In genomic region chr6:32355018-32355417, GRCh38 we compare ENCODE assay signal across 17 cellular contexts. TPM values are rescaled to one million over a fixed set of nuclear protein-coding genes. Genes with fewer than 3 reads are reported as not detected.
DNase-seq lines count a peak whose midpoint lies in the region; ATAC-seq and TF ChIP-seq lines count a peak whose summit lies in the region.
"Had no signal": no experiment of that assay in that cellular context is flagged by ENCODE, and none has a peak within 500 bp of the region (broad histone marks: within the 10 kb centered on the region; RNA-seq: fewer than 3 reads in every experiment).

No MANE protein-coding gene starts in this region.

- H3K27ac Mint-ChIP-seq in activated CD4-positive, alpha-beta T cell treated with anti-CD3 and anti-CD28 coated beads, Interleukin-2, amount 10 ng/mL, durations not matched to agents 24 days and 14 days = no peak overlapping the region
- no peak overlapping the region for H3K27ac Mint-ChIP-seq in activated T-helper 17 cell treated with anti-CD3 and anti-CD28 coated beads, Interleukin-2, amount 50 U/mL, for 72 hours
- H3K27ac Mint-ChIP-seq in CD14-positive monocyte = no peak overlapping the region
- H3K27ac Mint-ChIP-seq: CD4-positive, alpha-beta memory T cell; GM23338; HFFc6 had no signal

- ATAC-seq in activated T-helper 17 cell treated with anti-CD3 and anti-CD28 coated beads, Interleukin-2, amount 50 U/mL, for 72 hours (replicated peaks) = peak; percentile 31
- ATAC-seq: GM12878, GM23338 had no signal

- no peaks in the 10 kb centered on the region for H3K9me3 Mint-ChIP-seq in activated CD4-positive, alpha-beta T cell treated with anti-CD3 and anti-CD28 coated beads, Interleukin-2, amount 10 ng/mL, durations not matched to agents 24 days and 14 days
- H3K9me3 Mint-ChIP-seq in activated T-helper 17 cell treated with anti-CD3 and anti-CD28 coated beads, Interleukin-2, amount 50 U/mL, for 72 hours = no peaks in the 10 kb centered on the region
- peaks cover 0 to 4% (median 0%) of the 10 kb centered on the region in 7 donors for H3K9me3 Mint-ChIP-seq in CD14-positive monocyte
- H3K9me3 Mint-ChIP-seq: CD4-positive, alpha-beta memory T cell; GM23338; H9; HFFc6 had no signal

- H3K4me1 Mint-ChIP-seq in activated CD4-positive, alpha-beta T cell treated with anti-CD3 and anti-CD28 coated beads, Interleukin-2, amount 10 ng/mL, durations not matched to agents 24 days and 14 days = peaks cover 2% of the 10 kb centered on the region
- H3K4me1 Mint-ChIP-seq in activated T-helper 17 cell treated with anti-CD3 and anti-CD28 coated beads, Interleukin-2, amount 50 U/mL, for 72 hours = no peaks in the 10 kb centered on the region
- H3K4me1 Mint-ChIP-seq in CD14-positive monocyte = no peaks in the 10 kb centered on the region
- H3K4me1 Mint-ChIP-seq: CD4-positive, alpha-beta memory T cell; GM23338; H9 had no signal

- intact Hi-C loops in activated CD4-positive, alpha-beta T cell treated with anti-CD3 and anti-CD28 coated beads, Interleukin-2, amount 10 ng/mL, durations not matched to agents 24 days and 14 days (cut with micrococcal nuclease) = no loop called here
- intact Hi-C loops in CD14-positive monocyte (cut with micrococcal nuclease) = no loop called here

- H3K4me3 Mint-ChIP-seq in activated CD4-positive, alpha-beta T cell treated with anti-CD3 and anti-CD28 coated beads, Interleukin-2, amount 10 ng/mL, durations not matched to agents 24 days and 14 days = no peak overlapping the region
- no peak overlapping the region for H3K4me3 Mint-ChIP-seq in activated T-helper 17 cell treated with anti-CD3 and anti-CD28 coated beads, Interleukin-2, amount 50 U/mL, for 72 hours
- no peak overlapping the region for H3K4me3 Mint-ChIP-seq in CD14-positive monocyte
- H3K4me3 Mint-ChIP-seq: CD4-positive, alpha-beta memory T cell; GM23338; H9; HFFc6 had no signal

- no peak for TF ChIP-seq CTCF in CD14-positive monocyte (IDR thresholded peaks at IDR 0.05)

- H3K27me3 Mint-ChIP-seq in activated CD4-positive, alpha-beta T cell treated with anti-CD3 and anti-CD28 coated beads, Interleukin-2, amount 10 ng/mL, durations not matched to agents 24 days and 14 days = peaks cover 32% of the 10 kb centered on the region
- peaks cover 9% of the 10 kb centered on the region for H3K27me3 Mint-ChIP-seq in activated T-helper 17 cell treated with anti-CD3 and anti-CD28 coated beads, Interleukin-2, amount 50 U/mL, for 72 hours
- peaks cover 2 to 3% (median 3%) of the 10 kb centered on the region in 3 donors for H3K27me3 Mint-ChIP-seq in CD14-positive monocyte (ENCODE audit: low read depth in 3 of 3)

- H3K36me3 Mint-ChIP-seq in activated CD4-positive, alpha-beta T cell treated with anti-CD3 and anti-CD28 coated beads, Interleukin-2, amount 10 ng/mL, durations not matched to agents 24 days and 14 days (ENCODE audit: low read depth) = no peaks in the 10 kb centered on the region
- H3K36me3 Mint-ChIP-seq in activated T-helper 17 cell treated with anti-CD3 and anti-CD28 coated beads, Interleukin-2, amount 50 U/mL, for 72 hours (ENCODE audit: low read depth) = no peaks in the 10 kb centered on the region
- H3K36me3 Mint-ChIP-seq in CD14-positive monocyte = no peaks in the 10 kb centered on the region
- H3K36me3 Mint-ChIP-seq: CD4-positive, alpha-beta memory T cell had no signal

- peak; percentile 22 for DNase-seq in activated CD4-positive, alpha-beta T cell treated with anti-CD3 and anti-CD28 coated beads for 48 hours
- DNase-seq in activated CD4-positive, alpha-beta T cell treated with anti-CD3 and anti-CD28 coated beads, Interleukin-2, amount 10 ng/mL, durations not matched to agents 24 days and 14 days = no peak
- peak; percentile 14 for DNase-seq in stimulated activated CD4-positive, alpha-beta T cell treated with anti-CD3 and anti-CD28 coated beads, Interleukin-1b, Interleukin-23, amount 100 ng/mL, for 48 hours
- DNase-seq in stimulated activated CD4-positive, alpha-beta T cell treated with anti-CD3 and anti-CD28 coated beads, Interleukin-15, amount 100 ng/mL, for 24 hours = no peak
- no peak for DNase-seq in activated naive CD4-positive, alpha-beta T cell treated with Interleukin-2 at 50 U/mL for 16 hours
- DNase-seq in CD14-positive monocyte (ENCODE audit: low spot score) = no peak
- DNase-seq: 8988T; AML-193; C1 segment of cervical spinal cord; CD4-positive, alpha-beta memory T cell; DMS79; H9; HFFc6 had no signal

RNA-seq across cellular contexts. Expression of gene TSBP1, which starts 16.7 kb away (rescaled TPM):
- not detected in 2 replicates for total RNA-seq in activated CD4-positive, alpha-beta T cell treated with anti-CD3 and anti-CD28 coated beads, Interleukin-2, amount 10 ng/mL, durations not matched to agents 24 days and 14 days
- total RNA-seq in activated T-helper 17 cell treated with anti-CD3 and anti-CD28 coated beads, Interleukin-2, amount 50 U/mL, for 72 hours = not detected
- polyA plus RNA-seq in CD14-positive monocyte = not detected
- total RNA-seq: CD4-positive, alpha-beta memory T cell; G401; GM12878; GM23338; H9; HFFc6 had no signal
- polyA plus RNA-seq: CD4-positive, alpha-beta memory T cell; GM12878 had no signal

RNA-seq across cellular contexts. Expression of gene BTNL2, which starts 52.0 kb away (rescaled TPM):
- total RNA-seq in activated CD4-positive, alpha-beta T cell treated with anti-CD3 and anti-CD28 coated beads, Interleukin-2, amount 10 ng/mL, durations not matched to agents 24 days and 14 days = not detected in 2 replicates
- not detected for total RNA-seq in activated T-helper 17 cell treated with anti-CD3 and anti-CD28 coated beads, Interleukin-2, amount 50 U/mL, for 72 hours
- not detected for polyA plus RNA-seq in CD14-positive monocyte
- total RNA-seq: CD4-positive, alpha-beta memory T cell; G401; GM23338; H9; HFFc6 had no signal
- polyA plus RNA-seq: CD4-positive, alpha-beta memory T cell; GM23338 had no signal

Comparison
In these comparisons a context has a peak if more than half of its experiments do, and no peak if none do; other contexts are left out.
1. DNase-seq: peak in activated CD4-positive, alpha-beta T cell treated with anti-CD3 and anti-CD28 coated beads for 48 hours (single experiment) and stimulated activated CD4-positive, alpha-beta T cell treated with anti-CD3 and anti-CD28 coated beads, Interleukin-1b, Interleukin-23, amount 100 ng/mL, for 48 hours (single experiment); none in activated CD4-positive, alpha-beta T cell treated with anti-CD3 and anti-CD28 coated beads, Interleukin-2, amount 10 ng/mL, durations not matched to agents 24 days and 14 days (single experiment), stimulated activated CD4-positive, alpha-beta T cell treated with anti-CD3 and anti-CD28 coated beads, Interleukin-15, amount 100 ng/mL, for 24 hours (single experiment), activated naive CD4-positive, alpha-beta T cell treated with Interleukin-2 at 50 U/mL for 16 hours (single experiment) and CD14-positive monocyte (single experiment).